27 cellular contexts compared by ENCODE assay signal in genomic region chr11:45024846-45025623, GRCh38.
DNase-seq lines count a peak whose midpoint lies in the region; ATAC-seq and TF ChIP-seq lines count a peak whose summit lies in the region.
"Had no signal": no experiment of that assay in that cellular context is flagged by ENCODE, and none has a peak within 500 bp of the region (broad histone marks: within the 10 kb centered on the region; RNA-seq: fewer than 3 reads in every experiment).

No MANE protein-coding gene starts in this region.

- H3K27me3 ChIP-seq in right atrium auricular region (no peaks in the 10 kb centered on the region), right cardiac atrium (ENCODE audit: control insufficient read depth, insufficient read depth) (no peaks in the 10 kb centered on the region)
- H3K27me3 ChIP-seq: colonic mucosa, esophagus muscularis mucosa had no signal

- intact Hi-C loops in right cardiac atrium (cut with DNase I) (loop anchor here in 1 of 4 donors (10.0 kb wide), 1 partner anchor 60 kb away; no protein-coding TSS in a partner anchor), activated B cell treated with CpG ODN at 0.5 μM for 24 hours (cut with micrococcal nuclease) (loop anchor here (5.0 to 10.0 kb wide), 2 partner anchors 43 to 780 kb away; partner anchors contain the start of gene SLC35C1)

- H3K4me1 Mint-ChIP-seq in activated B cell treated with CpG ODN at 0.5 μM for 24 hours (peaks cover 65% of the 10 kb centered on the region), memory B cell (peaks cover 33% of the 10 kb centered on the region)

- CTCF ChIA-PET in activated B cell treated with CpG ODN at 0.5 μM for 24 hours (lab: Charles Lee), result interaction anchor here (0.7 to 1.9 kb wide), 2 partner anchors 77 to 89 kb away, joined by 3 to 10 read pairs; no protein-coding TSS in a partner anchor

- TF ChIP-seq CTCF in right atrium auricular region (IDR thresholded peaks at IDR 0.05), result no peak
- no peak for TF ChIP-seq CTCF in activated B cell treated with CpG ODN at 0.5 μM for 24 hours (IDR thresholded peaks at IDR 0.05)

- peak overlapping the region; percentile 93 for H3K27ac Mint-ChIP-seq in activated B cell treated with CpG ODN at 0.5 μM for 24 hours
- H3K27ac Mint-ChIP-seq in memory B cell, result peak overlapping the region; percentile 90
- H3K27ac Mint-ChIP-seq: natural killer cell treated with Interleukin-12 subunit alpha and Interleukin-12 subunit beta and Interleukin-15 and Interleukin-18, amount 100 ng/mL, for 72 hours; type B pancreatic cell had no signal

- in situ Hi-C loops in KBM-7 (cut with MboI; ENCODE audit: low pct_unique_long_range_greater_than_20kb, low sequenced_read_pairs), result no loop called here

- POLR2A ChIA-PET in activated B cell treated with CpG ODN at 0.5 μM for 24 hours (lab: Charles Lee), result interaction anchor here (0.9 to 2.4 kb wide), 6 partner anchors 8 to 415 kb away, joined by 3 to 8 read pairs (median 4); no protein-coding TSS in a partner anchor

- peak overlapping the region; percentile 38 for H3K4me3 Mint-ChIP-seq in activated B cell treated with CpG ODN at 0.5 μM for 24 hours
- no peak overlapping the region for H3K4me3 Mint-ChIP-seq in memory B cell
- H3K4me3 Mint-ChIP-seq: immature natural killer cell; natural killer cell treated with Interleukin-12 subunit alpha and Interleukin-12 subunit beta and Interleukin-15 and Interleukin-18, amount 100 ng/mL, for 72 hours; type B pancreatic cell had no signal

- WGBS in right cardiac atrium, result 91% methylated on average over 4 of the region's 4 CpGs

- DNase-seq in right atrium auricular region (ENCODE audit: low spot score) (peak; percentile 54), right cardiac atrium (no peak), activated B cell treated with CpG ODN at 0.5 μM for 24 hours (no peak), memory B cell (ENCODE audit: low spot score in 2 of 2) (no peak), KBM-7 (no peak)
- DNase-seq in activated CD4-positive, alpha-beta T cell treated with anti-CD3 and anti-CD28 coated beads, Interleukin-2, amount 50 U/mL, for 48 hours, result no peak
- no peak for DNase-seq in stimulated activated naive CD8-positive, alpha-beta T cell treated with anti-CD3 and anti-CD28 coated beads, Interleukin-15, Interleukin-2, amounts not matched to agents 100 U/mL and 50 U/mL, for 24 hours
- DNase-seq: activated naive CD4-positive, alpha-beta T cell treated with Interleukin-2 at 50 U/mL for 16 hours; Calu3; colonic mucosa; DMS79 treated with DMSO at 0.1 percent for 48 hours; effector memory CD4-positive, alpha-beta T cell; foreskin keratinocyte; immature natural killer cell; NCI-H187; NCI-H510A treated with DMSO at 0.1 percent for 48 hours; PC-3; Right ventricle myocardium superior; small intestine; stimulated activated CD4-positive, alpha-beta T cell treated with anti-CD3 and anti-CD28 coated beads, Interleukin-1b, Interleukin-23, amount 100 ng/mL, for 48 hours; stimulated activated CD8-positive, alpha-beta memory T cell treated with anti-CD3 and anti-CD28 coated beads, Interleukin-4, amount 100 ng/mL, for 48 hours; substantia nigra; T-helper 2 cell had no signal

- H3K27me3 Mint-ChIP-seq in activated B cell treated with CpG ODN at 0.5 μM for 24 hours, result no peaks in the 10 kb centered on the region
- H3K27me3 Mint-ChIP-seq in memory B cell, result no peaks in the 10 kb centered on the region
- H3K27me3 Mint-ChIP-seq: type B pancreatic cell had no signal

- no peaks in the 10 kb centered on the region for H3K9me3 ChIP-seq in right atrium auricular region
- H3K9me3 ChIP-seq in right cardiac atrium (ENCODE audit: control insufficient read depth, low read length), result no peaks in the 10 kb centered on the region
- H3K9me3 ChIP-seq: colonic mucosa, esophagus muscularis mucosa had no signal

- H3K27ac ChIP-seq in right atrium auricular region (no peak overlapping the region), right cardiac atrium (ENCODE audit: low read length) (no peak overlapping the region)
- H3K27ac ChIP-seq: colonic mucosa, foreskin keratinocyte had no signal

- H3K4me1 ChIP-seq in right atrium auricular region, result peaks cover 0 to 41% of the 10 kb centered on the region in 2 donors
- H3K4me1 ChIP-seq in right cardiac atrium (ENCODE audit: control insufficient read depth, insufficient read depth, low read length), result peaks cover 13% of the 10 kb centered on the region
- H3K4me1 ChIP-seq: colonic mucosa, foreskin keratinocyte had no signal

- H3K36me3 ChIP-seq in right atrium auricular region, result no peaks in the 10 kb centered on the region
- H3K36me3 ChIP-seq: colonic mucosa, esophagus muscularis mucosa had no signal

- H3K36me3 Mint-ChIP-seq in activated B cell treated with CpG ODN at 0.5 μM for 24 hours (ENCODE audit: low read depth), result no peaks in the 10 kb centered on the region
- no peaks in the 10 kb centered on the region for H3K36me3 Mint-ChIP-seq in memory B cell
- H3K36me3 Mint-ChIP-seq: immature natural killer cell; natural killer cell treated with Interleukin-12 subunit alpha and Interleukin-12 subunit beta and Interleukin-15 and Interleukin-18, amount 100 ng/mL, for 72 hours; type B pancreatic cell had no signal

- H3K4me3 ChIP-seq in right atrium auricular region, result no peak overlapping the region
- no peak overlapping the region for H3K4me3 ChIP-seq in right cardiac atrium (ENCODE audit: low read length)
- H3K4me3 ChIP-seq: colonic mucosa, esophagus muscularis mucosa had no signal

- peaks cover under 1% of the 10 kb centered on the region for H3K9me3 Mint-ChIP-seq in activated B cell treated with CpG ODN at 0.5 μM for 24 hours
- no peaks in the 10 kb centered on the region for H3K9me3 Mint-ChIP-seq in memory B cell
- H3K9me3 Mint-ChIP-seq: immature natural killer cell; natural killer cell treated with Interleukin-12 subunit alpha and Interleukin-12 subunit beta and Interleukin-15 and Interleukin-18, amount 100 ng/mL, for 72 hours; type B pancreatic cell had no signal

- no peak for ATAC-seq in right cardiac atrium
- no peak for ATAC-seq in activated B cell treated with CpG ODN at 0.5 μM for 24 hours (ENCODE audit: low read depth)
- no peak for ATAC-seq in memory B cell (ENCODE audit: low read depth)
- no peak for ATAC-seq in HG03432 (IDR thresholded peaks at IDR 0.05; ENCODE audit: unreplicated experiment)
- ATAC-seq in stimulated activated naive CD8-positive, alpha-beta T cell treated with anti-CD3 and anti-CD28 coated beads, Interleukin-15, Interleukin-2, amounts not matched to agents 100 U/mL and 50 U/mL, for 24 hours, result no peak
- ATAC-seq: foreskin keratinocyte; natural killer cell treated with Interleukin-12 subunit alpha and Interleukin-12 subunit beta and Interleukin-15 and Interleukin-18, amount 100 ng/mL, for 72 hours; PC-3 had no signal
